3 cellular contexts compared by ENCODE assay signal in the genomic region with DNA sequence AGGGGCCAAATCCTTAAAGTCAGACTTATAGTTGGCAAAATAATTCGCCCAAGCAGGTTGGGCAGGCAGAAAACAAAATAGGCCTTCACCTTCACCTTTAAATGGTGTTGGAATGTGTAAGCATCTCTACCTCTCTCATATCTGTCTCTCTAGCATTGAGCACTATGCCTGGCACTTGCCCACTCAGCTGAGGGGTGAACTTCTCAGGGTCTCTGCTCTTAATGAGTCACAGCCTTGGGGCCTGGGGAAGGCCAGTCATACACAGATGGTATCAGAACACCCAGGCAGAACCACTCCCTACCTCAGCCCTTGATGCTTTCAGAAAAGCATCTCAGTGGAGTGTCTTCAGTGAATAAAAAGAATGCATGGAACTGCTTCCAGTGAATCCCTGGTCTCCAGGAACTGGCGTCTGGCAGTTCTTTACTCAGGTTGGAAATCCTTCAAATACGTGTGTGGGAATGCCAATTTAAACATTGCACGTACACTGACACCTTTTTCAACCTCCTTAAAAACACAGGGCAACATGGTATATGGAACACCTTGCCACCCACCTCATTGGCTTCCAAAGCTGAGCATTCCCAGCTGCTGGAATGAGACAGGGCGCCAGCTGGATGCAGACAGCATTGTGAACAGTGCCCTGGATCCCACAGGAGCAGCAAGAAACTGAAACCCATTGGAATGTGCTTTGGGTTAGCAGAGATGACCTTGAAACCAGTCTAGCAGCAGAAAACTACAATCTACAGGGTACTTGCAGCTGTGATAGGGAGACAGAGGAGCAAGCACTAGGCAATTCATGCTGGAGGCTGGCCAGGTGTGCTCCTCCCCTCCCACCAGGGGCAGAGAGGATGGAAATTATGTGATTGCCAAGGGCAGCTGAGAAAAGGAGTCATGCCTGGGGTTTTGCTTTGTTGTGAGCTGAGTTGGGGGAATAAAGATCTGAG.
TF ChIP-seq lines count a peak whose summit lies in the region.

No MANE protein-coding gene starts in this region.

TF ChIP-seq in SK-N-SH, 30 proteins besides CTCF, POLR2A, EP300 and RAD21:
- TF ChIP-seq, protein P1, sequence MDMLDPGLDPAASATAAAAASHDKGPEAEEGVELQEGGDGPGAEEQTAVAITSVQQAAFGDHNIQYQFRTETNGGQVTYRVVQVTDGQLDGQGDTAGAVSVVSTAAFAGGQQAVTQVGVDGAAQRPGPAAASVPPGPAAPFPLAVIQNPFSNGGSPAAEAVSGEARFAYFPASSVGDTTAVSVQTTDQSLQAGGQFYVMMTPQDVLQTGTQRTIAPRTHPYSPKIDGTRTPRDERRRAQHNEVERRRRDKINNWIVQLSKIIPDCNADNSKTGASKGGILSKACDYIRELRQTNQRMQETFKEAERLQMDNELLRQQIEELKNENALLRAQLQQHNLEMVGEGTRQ (IDR thresholded peaks at IDR 0.05; ENCODE audit: borderline replicate concordance, low read depth, low read length), result no peak
- TF ChIP-seq PBX3 (IDR thresholded peaks at IDR 0.05) (no peak), RXRA (IDR thresholded peaks at IDR 0.05; ENCODE audit: borderline replicate concordance, low read depth) (no peak), JUND (IDR thresholded peaks at IDR 0.05) (0 out of 2 replicates have a peak, but pooled peaks have one; percentile 5)
- TF ChIP-seq, protein P2, sequence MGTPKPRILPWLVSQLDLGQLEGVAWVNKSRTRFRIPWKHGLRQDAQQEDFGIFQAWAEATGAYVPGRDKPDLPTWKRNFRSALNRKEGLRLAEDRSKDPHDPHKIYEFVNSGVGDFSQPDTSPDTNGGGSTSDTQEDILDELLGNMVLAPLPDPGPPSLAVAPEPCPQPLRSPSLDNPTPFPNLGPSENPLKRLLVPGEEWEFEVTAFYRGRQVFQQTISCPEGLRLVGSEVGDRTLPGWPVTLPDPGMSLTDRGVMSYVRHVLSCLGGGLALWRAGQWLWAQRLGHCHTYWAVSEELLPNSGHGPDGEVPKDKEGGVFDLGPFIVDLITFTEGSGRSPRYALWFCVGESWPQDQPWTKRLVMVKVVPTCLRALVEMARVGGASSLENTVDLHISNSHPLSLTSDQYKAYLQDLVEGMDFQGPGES (IDR thresholded peaks at IDR 0.05; ENCODE audit: low read depth, low read length), result no peak

TF ChIP-seq in SK-N-SH treated with all-trans-retinoic acid at 6 μM for 48 hours, 23 proteins besides CTCF, POLR2A, EP300 and RAD21:
- TF ChIP-seq PATZ1 (CRISPR knock-in tag; IDR thresholded peaks at IDR 0.05; ENCODE audit: borderline replicate concordance), result no peak
- no peak for TF ChIP-seq ESRRG (CRISPR knock-in tag; IDR thresholded peaks at IDR 0.05)
- no peak for TF ChIP-seq TCF4 (CRISPR knock-in tag; IDR thresholded peaks at IDR 0.05; ENCODE audit: borderline replicate concordance)
- TF ChIP-seq CREB5 (CRISPR knock-in tag; IDR thresholded peaks at IDR 0.05; ENCODE audit: low read depth), result no peak
- no peak for TF ChIP-seq SNAI2 (CRISPR knock-in tag; IDR thresholded peaks at IDR 0.05)
- TF ChIP-seq BACH2 (CRISPR knock-in tag; IDR thresholded peaks at IDR 0.05; ENCODE audit: borderline replicate concordance), result no peak
- no peak for TF ChIP-seq CSRNP3 (CRISPR knock-in tag; IDR thresholded peaks at IDR 0.05)
- TF ChIP-seq ZNF8 (CRISPR knock-in tag; IDR thresholded peaks at IDR 0.05), result no peak

TF ChIP-seq in PFSK-1, 5 proteins besides CTCF, POLR2A, EP300 and RAD21:
- no peak for TF ChIP-seq TAF1 (IDR thresholded peaks at IDR 0.05; ENCODE audit: borderline replicate concordance, insufficient read depth, low read length)
- 0 out of 2 replicates have a peak, but pooled peaks have one; percentile 37 for TF ChIP-seq POLR2AphosphoS5 (IDR thresholded peaks at IDR 0.05; ENCODE audit: low read depth, low read length)
